In the genomic region with DNA sequence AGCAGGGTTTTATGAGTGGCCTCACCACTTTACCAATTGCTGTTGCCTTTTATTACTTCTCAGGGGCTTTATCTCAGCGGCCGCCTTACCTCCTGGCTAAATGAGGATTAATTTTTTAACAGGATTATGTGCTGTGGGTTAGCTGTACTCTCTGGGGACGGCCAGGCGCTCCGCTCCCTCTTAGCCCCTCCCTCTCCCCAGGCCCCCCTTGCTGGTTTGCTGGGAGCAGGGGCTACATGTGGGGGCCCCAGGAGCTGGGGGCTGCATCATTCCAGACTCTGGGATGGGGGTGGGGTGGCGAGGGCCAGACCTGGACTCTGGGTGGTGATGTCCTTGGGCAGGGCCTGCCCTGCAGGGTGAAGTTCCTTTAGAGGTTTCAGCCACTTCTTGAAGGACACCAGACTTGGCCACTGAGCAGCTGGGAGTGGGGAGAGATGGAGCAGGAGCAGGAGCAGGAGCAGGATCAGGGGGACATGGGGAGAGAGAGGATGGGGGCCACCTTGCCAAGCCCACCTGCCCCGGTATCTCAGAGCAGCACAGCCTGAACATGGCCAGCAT, we compare ENCODE assay signal across 16 cellular contexts.
DNase-seq lines count a peak whose midpoint lies in the region; ATAC-seq, FAIRE-seq and TF ChIP-seq lines count a peak whose summit lies in the region.
"Had no signal": no experiment of that assay in that cellular context is flagged by ENCODE, and none has a peak within 500 bp of the region (broad histone marks: within the 10 kb centered on the region; RNA-seq: fewer than 3 reads in every experiment).

No MANE protein-coding gene starts in this region.

- H3K9me3 Mint-ChIP-seq in activated naive CD8-positive, alpha-beta T cell treated with anti-CD3 and anti-CD28 coated beads, Interleukin-2, amount 50 U/mL, for 24 hours: no peaks in the 10 kb centered on the region
- H3K9me3 Mint-ChIP-seq in activated naive CD8-positive, alpha-beta T cell treated with anti-CD3 and anti-CD28 coated beads for 36 hours: no peaks in the 10 kb centered on the region
- H3K9me3 Mint-ChIP-seq in stimulated activated effector memory CD8-positive, alpha-beta T cell treated with anti-CD3 and anti-CD28 coated beads, Interleukin-12 subunit alpha, Interleukin-12 subunit beta, amount 100 ng/mL, for 72 hours: no peaks in the 10 kb centered on the region
- H3K9me3 Mint-ChIP-seq: activated T-cell treated with anti-CD3 and anti-CD28 coated beads, Interleukin-2, amount 50 U/mL, for 24 hours; CD8-positive, alpha-beta memory T cell had no signal

- TF ChIP-seq POLR2A in IMR-90 (IDR thresholded peaks at IDR 0.05; ENCODE audit: low read depth, low read length): no peak

- H3K36me3 ChIP-seq in IMR-90 (ENCODE audit: control insufficient read depth, insufficient read depth, low read length) (no peaks in the 10 kb centered on the region), kidney (ENCODE audit: control insufficient read depth in 1 of 2, insufficient read depth in 2 of 2, low read length in 2 of 2) (no peaks in the 10 kb centered on the region), upper lobe of right lung (no peaks in the 10 kb centered on the region)
- H3K36me3 ChIP-seq: neutrophil, tibial nerve had no signal

- H3K18ac ChIP-seq in IMR-90 (ENCODE audit: low read depth, low read length): no peak overlapping the region

- no peak for FAIRE-seq in kidney (lab: Jason Lieb, UNC)

- CTCF ChIA-PET in IMR-90 (lab: Yijun Ruan, JAX): no interaction called here

- POLR2A ChIA-PET in IMR-90 (lab: Charles Lee; ENCODE audit: unreplicated experiment): no interaction called here

- H3K27me3 ChIP-seq in IMR-90 (ENCODE audit: control insufficient read depth, insufficient read depth, low read length) (no peaks in the 10 kb centered on the region), upper lobe of right lung (no peaks in the 10 kb centered on the region)
- H3K27me3 ChIP-seq: neutrophil, tibial nerve had no signal

- no peak overlapping the region for H3K4me2 ChIP-seq in IMR-90 (ENCODE audit: low read depth, low read length)

- H3K9me3 ChIP-seq in IMR-90 (ENCODE audit: control insufficient read depth, insufficient read depth, low read length): peaks cover 80% of the 10 kb centered on the region
- peaks cover 0 to 21% of the 10 kb centered on the region in 2 donors for H3K9me3 ChIP-seq in kidney (ENCODE audit: control insufficient read depth in 1 of 2, low read length in 2 of 2)
- peaks cover 7% of the 10 kb centered on the region for H3K9me3 ChIP-seq in upper lobe of right lung

- TF ChIP-seq CTCF in IMR-90 (conservative IDR thresholded peaks at IDR 0.05; ENCODE audit: low read depth, low read length): no peak
- no peak for TF ChIP-seq CTCF in kidney (IDR thresholded peaks at IDR 0.05; ENCODE audit: borderline replicate concordance, extremely low read depth, insufficient read depth)
- no peak for TF ChIP-seq CTCF in upper lobe of right lung (IDR thresholded peaks at IDR 0.05)

- no peak overlapping the region for H3K56ac ChIP-seq in IMR-90 (ENCODE audit: extremely low read depth, insufficient read depth, low read length)

- H3K4me1 Mint-ChIP-seq in activated naive CD8-positive, alpha-beta T cell treated with anti-CD3 and anti-CD28 coated beads, Interleukin-2, amount 50 U/mL, for 24 hours: no peaks in the 10 kb centered on the region
- H3K4me1 Mint-ChIP-seq in activated naive CD8-positive, alpha-beta T cell treated with anti-CD3 and anti-CD28 coated beads for 36 hours: no peaks in the 10 kb centered on the region
- peaks cover 10% of the 10 kb centered on the region for H3K4me1 Mint-ChIP-seq in stimulated activated effector memory CD8-positive, alpha-beta T cell treated with anti-CD3 and anti-CD28 coated beads, Interleukin-12 subunit alpha, Interleukin-12 subunit beta, amount 100 ng/mL, for 72 hours
- H3K4me1 Mint-ChIP-seq: CD8-positive, alpha-beta memory T cell had no signal

- H2AK9ac ChIP-seq in IMR-90 (replicated peaks; ENCODE audit: low read depth, low read length, poor library complexity): peak overlapping the region; percentile 13

- no peak for ATAC-seq in activated naive CD8-positive, alpha-beta T cell treated with anti-CD3 and anti-CD28 coated beads, Interleukin-2, amount 50 U/mL, for 24 hours
- no peak for ATAC-seq in IMR-90 (ENCODE audit: low read depth)
- peak; percentile 1 for ATAC-seq in upper lobe of right lung
- no peak for ATAC-seq in stimulated activated effector memory CD8-positive, alpha-beta T cell treated with anti-CD3 and anti-CD28 coated beads, Interleukin-12 subunit alpha, Interleukin-12 subunit beta, amount 100 ng/mL, for 72 hours
- no peak for ATAC-seq in HG02588 (IDR thresholded peaks at IDR 0.05; ENCODE audit: unreplicated experiment)

- peak; percentile 1 for DNase-seq in activated naive CD8-positive, alpha-beta T cell treated with anti-CD3 and anti-CD28 coated beads, Interleukin-2, amount 50 U/mL, for 24 hours
- DNase-seq in activated naive CD8-positive, alpha-beta T cell treated with anti-CD3 and anti-CD28 coated beads for 36 hours: no peak
- DNase-seq in IMR-90 (no peak), kidney (peak; percentile 81), upper lobe of right lung (peak; percentile 71), COLO668 (lab: John Stamatoyannopoulos, UW; ENCODE audit: unreplicated experiment) (no peak)
- no peak for DNase-seq in stimulated activated effector memory CD8-positive, alpha-beta T cell treated with anti-CD3 and anti-CD28 coated beads, Interleukin-12 subunit alpha, Interleukin-12 subunit beta, amount 100 ng/mL, for 72 hours (ENCODE audit: low spot score in 2 of 2)
- DNase-seq: activated T-cell treated with anti-CD3 and anti-CD28 coated beads, Interleukin-2, amount 50 U/mL, for 24 hours; kidney glomerular epithelial cell; NCI-H146; NCI-H345 had no signal

- H3K79me1 ChIP-seq in IMR-90 (ENCODE audit: low read depth in 1 of 2, low read length in 2 of 2): no peaks in the 10 kb centered on the region

- H4K8ac ChIP-seq in IMR-90 (ENCODE audit: low read depth in 2 of 2, low read length in 2 of 2): no peak overlapping the region

- no peak overlapping the region for H2BK15ac ChIP-seq in IMR-90 (ENCODE audit: low read depth, low read length)

- H3K4me1 ChIP-seq in IMR-90 (ENCODE audit: control insufficient read depth, insufficient read depth, low read length) (no peaks in the 10 kb centered on the region), kidney (ENCODE audit: control insufficient read depth in 1 of 2, insufficient read depth in 1 of 2, low read depth in 1 of 2, low read length in 2 of 2) (no peaks in the 10 kb centered on the region), upper lobe of right lung (no peaks in the 10 kb centered on the region)
- H3K4me1 ChIP-seq: tibial nerve had no signal

- H4K5ac ChIP-seq in IMR-90 (ENCODE audit: low read depth, low read length): no peak overlapping the region

- no peak overlapping the region for H3K14ac ChIP-seq in IMR-90 (replicated peaks; ENCODE audit: low read depth, low read length)

- no peak overlapping the region for H2BK20ac ChIP-seq in IMR-90 (ENCODE audit: low read depth, low read length)

- no peak overlapping the region for H4K91ac ChIP-seq in IMR-90 (ENCODE audit: insufficient read depth, low read depth, low read length)

- TF ChIP-seq RAD21 in IMR-90 (IDR thresholded peaks at IDR 0.05; ENCODE audit: low read length): no peak

- H3K4me3 Mint-ChIP-seq in activated naive CD8-positive, alpha-beta T cell treated with anti-CD3 and anti-CD28 coated beads, Interleukin-2, amount 50 U/mL, for 24 hours: no peak overlapping the region
- no peak overlapping the region for H3K4me3 Mint-ChIP-seq in activated naive CD8-positive, alpha-beta T cell treated with anti-CD3 and anti-CD28 coated beads for 36 hours
- H3K4me3 Mint-ChIP-seq in stimulated activated effector memory CD8-positive, alpha-beta T cell treated with anti-CD3 and anti-CD28 coated beads, Interleukin-12 subunit alpha, Interleukin-12 subunit beta, amount 100 ng/mL, for 72 hours: no peak overlapping the region
- H3K4me3 Mint-ChIP-seq: activated naive CD8-positive, alpha-beta T cell; activated T-cell treated with anti-CD3 and anti-CD28 coated beads, Interleukin-2, amount 50 U/mL, for 24 hours; CD8-positive, alpha-beta memory T cell had no signal

- H2BK5ac ChIP-seq in IMR-90 (ENCODE audit: low read depth, low read length, poor library complexity, severe bottlenecking): no peak overlapping the region

- no TSS peak for BruUV-seq in IMR-90 (replicated peaks; lab: Mats Ljungman, UMichigan)

- H3K4me3 ChIP-seq in IMR-90 (ENCODE audit: insufficient read depth, low read depth, low read length) (no peak overlapping the region), kidney (ENCODE audit: low read length in 2 of 2) (no peak overlapping the region), upper lobe of right lung (no peak overlapping the region)
- H3K4me3 ChIP-seq: tibial nerve had no signal

- no peak overlapping the region for H2AK5ac ChIP-seq in IMR-90 (ENCODE audit: low read depth, low read length)

- H3K23ac ChIP-seq in IMR-90 (ENCODE audit: low read depth, low read length): no peak overlapping the region

- no peaks in the 10 kb centered on the region for H4K20me1 ChIP-seq in IMR-90 (ENCODE audit: insufficient read depth, low read length)

- H3K4ac ChIP-seq in IMR-90 (ENCODE audit: low read depth, low read length): no peak overlapping the region

- H3K27ac ChIP-seq in IMR-90 (ENCODE audit: insufficient read depth, low read length): no peak overlapping the region
- H3K27ac ChIP-seq in kidney (ENCODE audit: low read depth in 2 of 2, low read length in 2 of 2): no peak overlapping the region
- no peak overlapping the region for H3K27ac ChIP-seq in upper lobe of right lung
- H3K27ac ChIP-seq: neutrophil, tibial nerve had no signal

- no peak overlapping the region for H2AFZ ChIP-seq in IMR-90 (replicated peaks; ENCODE audit: low read length, poor library complexity)

- H3K36me3 Mint-ChIP-seq in activated naive CD8-positive, alpha-beta T cell treated with anti-CD3 and anti-CD28 coated beads, Interleukin-2, amount 50 U/mL, for 24 hours (ENCODE audit: low read depth): no peaks in the 10 kb centered on the region
- H3K36me3 Mint-ChIP-seq in activated naive CD8-positive, alpha-beta T cell treated with anti-CD3 and anti-CD28 coated beads for 36 hours: no peaks in the 10 kb centered on the region
- no peaks in the 10 kb centered on the region for H3K36me3 Mint-ChIP-seq in stimulated activated effector memory CD8-positive, alpha-beta T cell treated with anti-CD3 and anti-CD28 coated beads, Interleukin-12 subunit alpha, Interleukin-12 subunit beta, amount 100 ng/mL, for 72 hours
- H3K36me3 Mint-ChIP-seq: activated naive CD8-positive, alpha-beta T cell; CD8-positive, alpha-beta memory T cell had no signal

- intact Hi-C loops in IMR-90 (cut with micrococcal nuclease) (no loop called here), kidney (cut with DNase I) (no loop called here), upper lobe of right lung (cut with DNase I) (no loop called here)

- WGBS in IMR-90 (ENCODE audit: extremely low coverage in 2 of 2, insufficient read length in 1 of 2), 2 experiments: 35% methylated on average over 2 of the region's 7 CpGs; no CpG with 5 or more reads in 1 of the 2 experiments

- in situ Hi-C loops in IMR-90 (cut with MboI; ENCODE audit: low sequenced_read_pairs): no loop called here

- peaks cover 2% of the 10 kb centered on the region for H3K27me3 Mint-ChIP-seq in activated naive CD8-positive, alpha-beta T cell treated with anti-CD3 and anti-CD28 coated beads, Interleukin-2, amount 50 U/mL, for 24 hours
- H3K27me3 Mint-ChIP-seq in activated naive CD8-positive, alpha-beta T cell treated with anti-CD3 and anti-CD28 coated beads for 36 hours: no peaks in the 10 kb centered on the region
- H3K27me3 Mint-ChIP-seq: activated naive CD8-positive, alpha-beta T cell had no signal

- no peak overlapping the region for H3K27ac Mint-ChIP-seq in activated naive CD8-positive, alpha-beta T cell treated with anti-CD3 and anti-CD28 coated beads, Interleukin-2, amount 50 U/mL, for 24 hours
- no peak overlapping the region for H3K27ac Mint-ChIP-seq in activated naive CD8-positive, alpha-beta T cell treated with anti-CD3 and anti-CD28 coated beads for 36 hours
- no peak overlapping the region for H3K27ac Mint-ChIP-seq in stimulated activated effector memory CD8-positive, alpha-beta T cell treated with anti-CD3 and anti-CD28 coated beads, Interleukin-12 subunit alpha, Interleukin-12 subunit beta, amount 100 ng/mL, for 72 hours
- H3K27ac Mint-ChIP-seq: activated naive CD8-positive, alpha-beta T cell; activated T-cell treated with anti-CD3 and anti-CD28 coated beads, Interleukin-2, amount 50 U/mL, for 24 hours; CD8-positive, alpha-beta memory T cell had no signal

- H3K9ac ChIP-seq in IMR-90 (ENCODE audit: low read depth, low read length): no peak overlapping the region
- H3K9ac ChIP-seq in kidney (ENCODE audit: low read length in 2 of 2): no peak overlapping the region

- dilution Hi-C loops in IMR-90 (cut with HindIII; ENCODE audit: low sequenced_read_pairs, unreplicated experiment): no loop called here

- H3K9me1 ChIP-seq in IMR-90 (ENCODE audit: insufficient read depth, low read length): no peaks in the 10 kb centered on the region

- H2BK120ac ChIP-seq in IMR-90 (ENCODE audit: low read depth, low read length): no peak overlapping the region

Comparison
In these comparisons a context has a peak if more than half of its experiments do, and no peak if none do; other contexts are left out.
1. DNase-seq: peak in activated naive CD8-positive, alpha-beta T cell treated with anti-CD3 and anti-CD28 coated beads, Interleukin-2, amount 50 U/mL, for 24 hours (single experiment), kidney (single experiment) and upper lobe of right lung (single experiment); none in activated naive CD8-positive, alpha-beta T cell treated with anti-CD3 and anti-CD28 coated beads for 36 hours (single experiment), IMR-90 (single experiment), stimulated activated effector memory CD8-positive, alpha-beta T cell treated with anti-CD3 and anti-CD28 coated beads, Interleukin-12 subunit alpha, Interleukin-12 subunit beta, amount 100 ng/mL, for 72 hours (0 of 2) and COLO668 (single experiment).